8 cellular contexts compared by ENCODE assay signal in genomic region chr6:50264995-50265571, GRCh38.
DNase-seq lines count a peak whose midpoint lies in the region; ATAC-seq and TF ChIP-seq lines count a peak whose summit lies in the region.

No MANE protein-coding gene starts in this region.

- H3K4me3 ChIP-seq in AG10803 (ENCODE audit: low read length) = no peak overlapping the region
- H3K4me3 ChIP-seq in Panc1 (ENCODE audit: low read depth in 2 of 2, low read length in 2 of 2) = no peak overlapping the region

- no peaks in the 10 kb centered on the region for H3K36me3 ChIP-seq in Panc1 (ENCODE audit: control insufficient read depth, insufficient read depth, low read length)

- in situ Hi-C loops in GM13977 (cut with MboI; ENCODE audit: low pct_unique_long_range_greater_than_20kb, low sequenced_read_pairs, unreplicated experiment) = no loop called here
- in situ Hi-C loops in Panc1 (cut with HindIII; ENCODE audit: low pct_unique_long_range_greater_than_20kb, low sequenced_read_pairs) = no loop called here

- CTCF ChIA-PET in Panc1 (lab: Charles Lee) = no interaction called here

- no peaks in the 10 kb centered on the region for H3K9me3 ChIP-seq in Panc1 (ENCODE audit: control insufficient read depth, insufficient read depth, low read depth, low read length)

- POLR2A ChIA-PET in Panc1 (lab: Charles Lee) = no interaction called here

- no peaks in the 10 kb centered on the region for H3K27me3 ChIP-seq in Panc1 (ENCODE audit: control insufficient read depth, insufficient read depth, low read length)

- no peaks in the 10 kb centered on the region for H3K4me1 ChIP-seq in Panc1 (ENCODE audit: control insufficient read depth, insufficient read depth, low read length)

- TF ChIP-seq CTCF in AG10803 (conservative IDR thresholded peaks at IDR 0.05; ENCODE audit: low read length) (peak; percentile 29; the same call in 1 of the 2 replicates), GM13977 (IDR thresholded peaks at IDR 0.05; ENCODE audit: extremely low read depth, insufficient read depth, missing control alignments) (peak; percentile 33), Panc1 (IDR thresholded peaks at IDR 0.05) (peak; percentile 59)

- no TSS peak for BruUV-seq in Panc1 (replicated peaks; lab: Mats Ljungman, UMichigan)

- no peak for ATAC-seq in Panc1
- ATAC-seq in GM21737 (IDR thresholded peaks at IDR 0.05; ENCODE audit: unreplicated experiment) = no peak

- DNase-seq in AG10803 (ENCODE audit: low read depth) = no peak
- no peak for DNase-seq in GM13977 (ENCODE audit: low spot score)
- DNase-seq in Panc1 (ENCODE audit: low read depth, low spot score) = no peak
- peak; percentile 25 for DNase-seq in inferior parietal cortex (ENCODE audit: extremely low spot score)
- DNase-seq in dedifferentiated amniotic fluid mesenchymal stem cell (ENCODE audit: extremely low spot score) = no peak
- DNase-seq in activated CD4-positive, CD25-positive, alpha-beta regulatory T cell (lab: John Stamatoyannopoulos, UW) = no peak
- DNase-seq in HK-2 (ENCODE audit: unreplicated experiment) = no peak

- H3K27ac ChIP-seq in Panc1 (ENCODE audit: low read length) = no peak overlapping the region

- intact Hi-C loops in Panc1 (cut with micrococcal nuclease; ENCODE audit: unreplicated experiment) = loop anchor here (1.0 kb wide), 1 partner anchor 337 kb away; no protein-coding TSS in a partner anchor
